ENCODE assay signal across 13 cellular contexts in genomic region chr6:38599966-38600550, GRCh38.
"Had no signal": no experiment of that assay in that cellular context is flagged by ENCODE, and none has a peak within 500 bp of the region (broad histone marks: within the 10 kb centered on the region; RNA-seq: fewer than 3 reads in every experiment).

No MANE protein-coding gene starts in this region.

- H3K4me1 ChIP-seq: gastroesophageal sphincter, spleen had no signal

- H3K4me3 ChIP-seq: cardiac muscle cell, colonic mucosa, gastroesophageal sphincter, lung, psoas muscle, sigmoid colon, spleen had no signal

- ATAC-seq: gastroesophageal sphincter; psoas muscle; stimulated activated naive CD8-positive, alpha-beta T cell treated with anti-CD3 and anti-CD28 coated beads, Interleukin-15, amount 100 ng/mL, for 72 hours had no signal

- DNase-seq: activated CD4-positive, alpha-beta memory T cell treated with anti-CD3 and anti-CD28 coated beads, Interleukin-2, amount 10 ng/mL, durations not matched to agents 7 days and 5 days; activated CD4-positive, alpha-beta T cell treated with anti-CD3 and anti-CD28 coated beads for 4 hours; activated naive CD4-positive, alpha-beta T cell treated with anti-CD3 and anti-CD28 coated beads, Interleukin-2, amount 50 U/mL, for 16 hours; activated T-cell treated with anti-CD3 and anti-CD28 coated beads, Interleukin-2, amount 50 U/mL, for 24 hours; colonic mucosa; effector CD4-positive, alpha-beta T cell; psoas muscle; sigmoid colon; spleen; stimulated activated naive CD8-positive, alpha-beta T cell treated with anti-CD3 and anti-CD28 coated beads, Interleukin-15, amount 100 ng/mL, for 72 hours had no signal

- H3K27ac ChIP-seq: cardiac muscle cell, colonic mucosa, gastroesophageal sphincter, psoas muscle, sigmoid colon, spleen had no signal

- H3K9me3 ChIP-seq: colonic mucosa, gastroesophageal sphincter, psoas muscle, sigmoid colon, spleen had no signal

- H3K36me3 ChIP-seq: cardiac muscle cell, colonic mucosa, gastroesophageal sphincter, sigmoid colon had no signal

- H3K27me3 ChIP-seq: cardiac muscle cell, colonic mucosa, gastroesophageal sphincter, sigmoid colon, spleen had no signal
